11 cellular contexts compared by ENCODE assay signal in genomic region chr1:44786841-44787426, GRCh38. TPM values are rescaled to one million over a fixed set of nuclear protein-coding genes. Genes with fewer than 3 reads are reported as not detected.
DNase-seq lines count a peak whose midpoint lies in the region; ATAC-seq, FAIRE-seq and TF ChIP-seq lines count a peak whose summit lies in the region.
"Had no signal": no experiment of that assay in that cellular context is flagged by ENCODE, and none has a peak within 500 bp of the region (broad histone marks: within the 10 kb centered on the region; RNA-seq: fewer than 3 reads in every experiment).

No MANE protein-coding gene starts in this region.

- no peak for TF ChIP-seq EP300 in H1 (IDR thresholded peaks at IDR 0.05; ENCODE audit: borderline replicate concordance in 1 of 2, low read depth in 2 of 2, low read length in 2 of 2)

- no peak overlapping the region for H3K4ac ChIP-seq in H1 (replicated peaks; ENCODE audit: insufficient read length, low read depth, low read length)

- peak overlapping the region; percentile 90 for H4K91ac ChIP-seq in H1 (replicated peaks; ENCODE audit: insufficient read length, low read length)

- H2BK20ac ChIP-seq in H1 (ENCODE audit: low read length), result 0 out of 2 replicates have a peak overlapping the region, but pooled peaks have one; percentile 75

- peaks cover 22 to 34% (median 28%) of the 10 kb centered on the region in 4 donors for H3K4me1 Mint-ChIP-seq in CD4-positive, alpha-beta memory T cell
- H3K4me1 Mint-ChIP-seq in progenitor cell of endocrine pancreas (ENCODE audit: low read depth), result peaks cover 22% of the 10 kb centered on the region

- FAIRE-seq in H1 (lab: Jason Lieb, UNC), result no peak

- no peak overlapping the region; the same call in 1 of the 2 replicates for H4K8ac ChIP-seq in H1 (ENCODE audit: extremely low read depth, insufficient read depth, low read length)

- no peaks in the 10 kb centered on the region for H3K9me3 ChIP-seq in CD4-positive, alpha-beta memory T cell (ENCODE audit: control insufficient read depth in 1 of 2, low read length in 2 of 2)
- H3K9me3 ChIP-seq in NT2/D1 (ENCODE audit: insufficient read depth, low read length) (no peaks in the 10 kb centered on the region), H1 (ENCODE audit: insufficient read depth in 2 of 2, low read depth in 1 of 2, low read length in 1 of 2) (no peaks in the 10 kb centered on the region), WERI-Rb-1 (ENCODE audit: severe bottlenecking) (no peaks in the 10 kb centered on the region)

- H2BK120ac ChIP-seq in H1 (replicated peaks; ENCODE audit: low read depth, low read length), result no peak overlapping the region

- H3K36me3 ChIP-seq in CD4-positive, alpha-beta memory T cell (ENCODE audit: insufficient read depth, low read length), result no peaks in the 10 kb centered on the region
- peaks cover 3% of the 10 kb centered on the region for H3K36me3 ChIP-seq in NT2/D1 (ENCODE audit: insufficient read depth, insufficient read length, low read length)
- no peaks in the 10 kb centered on the region for H3K36me3 ChIP-seq in H1 (ENCODE audit: control insufficient read depth in 2 of 4, insufficient read depth in 4 of 4, low read length in 3 of 4)
- H3K36me3 ChIP-seq in WERI-Rb-1, result peaks cover under 1% of the 10 kb centered on the region; the same call in 1 of the 2 replicates

- H3K27me3 ChIP-seq in CD4-positive, alpha-beta memory T cell (ENCODE audit: insufficient read depth, low read length), result no peaks in the 10 kb centered on the region
- H3K27me3 ChIP-seq in NT2/D1 (ENCODE audit: insufficient read depth, insufficient read length) (peaks cover 27% of the 10 kb centered on the region), H1 (replicated peaks in 1 of 4; ENCODE audit: control insufficient read depth in 3 of 4, extremely low read depth in 1 of 4, insufficient read depth in 3 of 4, low read length in 3 of 4) (peaks cover 0 to 7% (median 2%) of the 10 kb centered on the region in 4 experiments; a peak in 3 of 7 replicates), WERI-Rb-1 (ENCODE audit: insufficient read depth, low read depth, severe bottlenecking) (no peaks in the 10 kb centered on the region)

- H3K27ac Mint-ChIP-seq in CD4-positive, alpha-beta memory T cell, result peak overlapping the region; percentile 15 to 95 (median 87)
- H3K27ac Mint-ChIP-seq in progenitor cell of endocrine pancreas, result peak overlapping the region; percentile 94

- no peak overlapping the region for H3K56ac ChIP-seq in H1 (replicated peaks; ENCODE audit: insufficient read length, low read depth, low read length)

- peaks cover 39% of the 10 kb centered on the region for H3K4me1 ChIP-seq in CD4-positive, alpha-beta memory T cell (ENCODE audit: insufficient read depth, low read length)
- peaks cover 26% of the 10 kb centered on the region for H3K4me1 ChIP-seq in NT2/D1 (ENCODE audit: insufficient read depth, insufficient read length)
- peaks cover 4 to 18% (median 14%) of the 10 kb centered on the region in 4 experiments for H3K4me1 ChIP-seq in H1 (replicated peaks in 1 of 4; ENCODE audit: control insufficient read depth in 3 of 4, insufficient read depth in 4 of 4, low read length in 3 of 4)

- H3K14ac ChIP-seq in H1 (ENCODE audit: insufficient read length), result no peak overlapping the region

- 0 out of 2 replicates have a peak, but pooled peaks cover 2% of the 10 kb centered on the region for H3K79me1 ChIP-seq in H1 (ENCODE audit: low read depth, low read length)

- WGBS in H1 (ENCODE audit: extremely low coverage in 1 of 2, insufficient coverage in 1 of 2, insufficient read length in 1 of 2, insufficient replicate concordance in 2 of 2, low coverage in 1 of 2, low lambda C conversion rate in 2 of 2, missing lambda C conversion rate in 1 of 2), 2 experiments, result 84% methylated on average over 7 of the region's 9 CpGs; no CpG with 5 or more reads in 1 of the 2 experiments

- TF ChIP-seq CTCF in H1 (IDR thresholded peaks at IDR 0.05; ENCODE audit: control extremely low read depth in 1 of 3, insufficient read depth in 1 of 3, low read depth in 1 of 3, low read length in 3 of 3) (no peak), progenitor cell of endocrine pancreas (IDR thresholded peaks at IDR 0.05; ENCODE audit: unreplicated experiment) (no peak), WERI-Rb-1 (IDR thresholded peaks at IDR 0.05; ENCODE audit: low read depth, low read length) (no peak)

- no peak overlapping the region for H4K5ac ChIP-seq in H1 (ENCODE audit: insufficient read length, low read depth, low read length)

- no peak overlapping the region for H3K23ac ChIP-seq in H1 (ENCODE audit: insufficient read length)

- H3K36me3 Mint-ChIP-seq in CD4-positive, alpha-beta memory T cell, result peaks cover 0 to 5% of the 10 kb centered on the region in 2 donors
- no peaks in the 10 kb centered on the region for H3K36me3 Mint-ChIP-seq in progenitor cell of endocrine pancreas (ENCODE audit: insufficient read depth)

- peak overlapping the region; percentile 97 for H3K18ac ChIP-seq in H1 (ENCODE audit: extremely low read depth, low read length)

- TF ChIP-seq RAD21 in H1 (IDR thresholded peaks at IDR 0.05 in 1 of 2, conservative IDR thresholded peaks at IDR 0.05 in 1 of 2; ENCODE audit: low read depth in 2 of 2, low read length in 2 of 2), result no peak

- CTCF ChIA-PET in CD4-positive, alpha-beta memory T cell (lab: Charles Lee; ENCODE audit: partially characterized antibody), result interaction anchor here (0.7 to 9.2 kb wide), 13 partner anchors 10 to 515 kb away, joined by 3 to 75 read pairs (median 5); partner anchors contain the start of genes BTBD19, EIF2B3, HECTD3 and PLK3
- CTCF ChIA-PET in H1 (lab: Charles Lee; ENCODE audit: partially characterized antibody), result interaction anchor here (0.6 to 10.4 kb wide), 21 partner anchors 10 to 815 kb away, joined by 3 to 67 read pairs (median 6); partner anchors contain the start of genes BTBD19, DYNLT4, HECTD3 and PLK3

- H3K27ac ChIP-seq in CD4-positive, alpha-beta memory T cell (ENCODE audit: low read depth, low read length), result peak overlapping the region; percentile 53
- H3K27ac ChIP-seq in H1 (ENCODE audit: low read depth, low read length), result no peak overlapping the region
- no peak overlapping the region for H3K27ac ChIP-seq in WERI-Rb-1
- H3K27ac ChIP-seq: epithelial cell of prostate had no signal

- peak overlapping the region; percentile 64 to 74 for H3K4me2 ChIP-seq in H1 (ENCODE audit: insufficient read depth in 1 of 2, low read depth in 2 of 2, low read length in 2 of 2)

- H3K9me3 Mint-ChIP-seq in CD4-positive, alpha-beta memory T cell, result no peaks in the 10 kb centered on the region
- no peaks in the 10 kb centered on the region for H3K9me3 Mint-ChIP-seq in progenitor cell of endocrine pancreas (ENCODE audit: low read depth)

- H3K23me2 ChIP-seq in H1 (ENCODE audit: low read depth, low read length), result peaks cover 6% of the 10 kb centered on the region; the same call in 1 of the 2 replicates

- no peak overlapping the region for H2AFZ ChIP-seq in H1 (ENCODE audit: low read length)

- no peaks in the 10 kb centered on the region for H3K79me2 ChIP-seq in H1 (ENCODE audit: control insufficient read depth in 1 of 2, insufficient read depth in 2 of 2, low read length in 2 of 2)

- intact Hi-C loops in CD4-positive, alpha-beta memory T cell (cut with micrococcal nuclease), result loop anchor here (2.0 to 5.0 kb wide), 3 partner anchors 50 to 705 kb away; partner anchors contain the start of genes EIF2B3 and TESK2

- POLR2A ChIA-PET in CD4-positive, alpha-beta memory T cell (lab: Charles Lee; ENCODE audit: partially characterized antibody), result interaction anchor here (0.9 to 10.3 kb wide), 16 partner anchors 11 to 735 kb away, joined by 3 to 110 read pairs (median 14); partner anchors contain the start of genes BTBD19, DYNLT4, EIF2B3 and HECTD3
- POLR2A ChIA-PET in H1 (lab: Charles Lee; ENCODE audit: partially characterized antibody), result interaction anchor here (1.0 to 23.6 kb wide), 10 partner anchors 9 to 61 kb away, joined by 3 to 428 read pairs (median 20); partner anchors contain the start of genes BTBD19, DYNLT4, PLK3 and RNU5D-1

- no peak for DNase-seq in CD4-positive, alpha-beta memory T cell
- DNase-seq in NT2/D1 (ENCODE audit: low read depth, low spot score) (no peak), H1 (ENCODE audit: low read depth in 1 of 2, low spot score in 2 of 2) (no peak), progenitor cell of endocrine pancreas (ENCODE audit: low spot score, unreplicated experiment) (no peak), WERI-Rb-1 (no peak), activated gamma-delta T cell (lab: John Stamatoyannopoulos, UW) (no peak)
- DNase-seq: NCI-H1092, SIG-M5 had no signal

- no peak for ATAC-seq in HG02973 (IDR thresholded peaks at IDR 0.05; ENCODE audit: unreplicated experiment)
- no peak for ATAC-seq in HG03025 (IDR thresholded peaks at IDR 0.05; ENCODE audit: low FRiP score, unreplicated experiment)

- H3K27me3 Mint-ChIP-seq in CD4-positive, alpha-beta memory T cell, result no peaks in the 10 kb centered on the region
- H3K27me3 Mint-ChIP-seq in progenitor cell of endocrine pancreas, result peaks cover 4% of the 10 kb centered on the region

- TF ChIP-seq POLR2A in H1 (IDR thresholded peaks at IDR 0.05; ENCODE audit: control extremely low read depth in 1 of 2, low read depth in 2 of 2, low read length in 2 of 2), result no peak

- H2BK12ac ChIP-seq in H1 (ENCODE audit: low read depth, low read length), result peak overlapping the region; percentile 96; the same call in 1 of the 2 replicates

- H2AK5ac ChIP-seq in H1 (ENCODE audit: low read depth, low read length), result no peak overlapping the region

- no peaks in the 10 kb centered on the region for H4K20me1 ChIP-seq in H1 (replicated peaks in 1 of 2; ENCODE audit: control insufficient read depth in 1 of 2, insufficient read depth in 2 of 2, low read length in 2 of 2)

- peak overlapping the region; percentile 99 for H2BK15ac ChIP-seq in H1 (ENCODE audit: low read length)

- peak overlapping the region; percentile 52 to 68 for H3K4me3 ChIP-seq in CD4-positive, alpha-beta memory T cell (ENCODE audit: low read length in 2 of 2)
- H3K4me3 ChIP-seq in NT2/D1 (ENCODE audit: insufficient read length, low read depth), result peak overlapping the region; percentile 48
- peak overlapping the region; percentile 17 to 58 (median 46); a peak in 7 of 8 replicates for H3K4me3 ChIP-seq in H1 (ENCODE audit: extremely low read depth in 1 of 4, insufficient read depth in 2 of 4, low read depth in 3 of 4, low read length in 4 of 4)
- no peak overlapping the region for H3K4me3 ChIP-seq in WERI-Rb-1 (ENCODE audit: low read depth, low read length)

- peak overlapping the region in 7 of 8 donors; percentile 75 to 83 (median 82) for H3K4me3 Mint-ChIP-seq in CD4-positive, alpha-beta memory T cell
- peak overlapping the region; percentile 62 for H3K4me3 Mint-ChIP-seq in progenitor cell of endocrine pancreas (ENCODE audit: low read depth)

- H2BK5ac ChIP-seq in H1 (ENCODE audit: low read depth, low read length), result peak overlapping the region; percentile 60; the same call in 1 of the 2 replicates

- peak overlapping the region; percentile 83 for H3K9ac ChIP-seq in NT2/D1 (ENCODE audit: insufficient read length, low read depth)
- peak overlapping the region in 2 of 4 experiments; percentile 17 to 45; a peak in 1 of 7 replicates for H3K9ac ChIP-seq in H1 (replicated peaks in 1 of 4; ENCODE audit: extremely low read depth in 1 of 4, low read depth in 3 of 4, low read length in 3 of 4)

RNA-seq across cellular contexts. Expression of gene BEST4, which starts 1.0 kb away (rescaled TPM):
- total RNA-seq in CD4-positive, alpha-beta memory T cell, result 1 to 10 TPM; 1.2 to 1.6 TPM
- polyA plus RNA-seq in CD4-positive, alpha-beta memory T cell, result under 1 TPM in 1 of 2 donors, not detected in 1; 0.20 TPM
- total RNA-seq in H1 (2021; fragmentation: NEBNext Ultra II Directional; extraction: Animal tissue kit (Norgen Biotek cat#: 25700)), result 0.80 and 1.4 TPM in 2 replicates
- 0.76 and 0.86 TPM in 2 replicates for polyA plus RNA-seq in H1 (2011; rRNA removed)
- polyA plus RNA-seq in H1 (2011; cell fraction: cytosol; rRNA removed), result 1.1 TPM
- 1.6 TPM for polyA plus RNA-seq in H1 (2011; cell fraction: nucleus; rRNA removed)
- polyA plus RNA-seq in H1 (2012, experiment 1 of 2), result 1.1 to 1.7 TPM (median 1.3 TPM) in 4 replicates
- polyA plus RNA-seq in H1 (2012, experiment 2 of 2), result 0.97 TPM
- polyA plus RNA-seq in H1 (2013, experiment 1 of 2), result 0.95 TPM
- 0.72 TPM for polyA plus RNA-seq in H1 (2013, experiment 2 of 2)
- 0.24 and 0.25 TPM in 2 replicates for polyA minus RNA-seq in H1 (2011; rRNA and poly(A)+ RNA removed)
- not detected for polyA minus RNA-seq in H1 (2011; cell fraction: cytosol; rRNA and poly(A)+ RNA removed)
- 0.90 TPM for polyA minus RNA-seq in H1 (2011; cell fraction: nucleus; rRNA and poly(A)+ RNA removed)
- 2.1 and 2.4 TPM in 2 replicates for total RNA-seq in progenitor cell of endocrine pancreas

RNA-seq across cellular contexts. Expression of gene RPS8, which starts 11.6 kb away (rescaled TPM):
- 1,000 to 10,000 TPM; 2,728 to 2,811 TPM for total RNA-seq in CD4-positive, alpha-beta memory T cell
- polyA plus RNA-seq in CD4-positive, alpha-beta memory T cell, result 1,000 to 10,000 TPM in 1 of 2 donors, 100 to 1,000 TPM in 1; 778 to 1,323 TPM
- total RNA-seq in H1 (2021; fragmentation: NEBNext Ultra II Directional; extraction: Animal tissue kit (Norgen Biotek cat#: 25700)), result 2,387 and 2,407 TPM in 2 replicates
- polyA plus RNA-seq in H1 (2011; rRNA removed), result 2,239 and 2,261 TPM in 2 replicates
- 3,193 TPM for polyA plus RNA-seq in H1 (2011; cell fraction: cytosol; rRNA removed)
- polyA plus RNA-seq in H1 (2011; cell fraction: nucleus; rRNA removed), result 1,937 TPM
- polyA plus RNA-seq in H1 (2012, experiment 1 of 2), result 2,656 to 3,207 TPM (median 2,890 TPM) in 4 replicates
- polyA plus RNA-seq in H1 (2012, experiment 2 of 2), result 2,335 TPM
- polyA plus RNA-seq in H1 (2013, experiment 1 of 2), result 6,208 TPM
- 6,380 TPM for polyA plus RNA-seq in H1 (2013, experiment 2 of 2)
- 576 and 640 TPM in 2 replicates for polyA minus RNA-seq in H1 (2011; rRNA and poly(A)+ RNA removed)
- 767 TPM for polyA minus RNA-seq in H1 (2011; cell fraction: cytosol; rRNA and poly(A)+ RNA removed)
- polyA minus RNA-seq in H1 (2011; cell fraction: nucleus; rRNA and poly(A)+ RNA removed), result 598 TPM
- 1,808 and 1,842 TPM in 2 replicates for total RNA-seq in progenitor cell of endocrine pancreas

RNA-seq across cellular contexts. Expression of gene PLK3, which starts 13.2 kb away (rescaled TPM):
- total RNA-seq in CD4-positive, alpha-beta memory T cell, result 100 to 1,000 TPM; 151 to 153 TPM
- 10 to 100 TPM; 37.3 to 43.7 TPM for polyA plus RNA-seq in CD4-positive, alpha-beta memory T cell
- total RNA-seq in H1 (2021; fragmentation: NEBNext Ultra II Directional; extraction: Animal tissue kit (Norgen Biotek cat#: 25700)), result 7.9 and 9.7 TPM in 2 replicates
- 12.3 and 21.9 TPM in 2 replicates for polyA plus RNA-seq in H1 (2011; rRNA removed)
- 10.6 TPM for polyA plus RNA-seq in H1 (2011; cell fraction: cytosol; rRNA removed)
- 64.2 TPM for polyA plus RNA-seq in H1 (2011; cell fraction: nucleus; rRNA removed)
- polyA plus RNA-seq in H1 (2012, experiment 1 of 2), result 4.9 to 9.1 TPM (median 8.2 TPM) in 4 replicates
- 6.9 TPM for polyA plus RNA-seq in H1 (2012, experiment 2 of 2)
- 7.1 TPM for polyA plus RNA-seq in H1 (2013, experiment 1 of 2)
- polyA plus RNA-seq in H1 (2013, experiment 2 of 2), result 6.4 TPM
- 5.2 and 7.1 TPM in 2 replicates for polyA minus RNA-seq in H1 (2011; rRNA and poly(A)+ RNA removed)
- 3.7 TPM for polyA minus RNA-seq in H1 (2011; cell fraction: cytosol; rRNA and poly(A)+ RNA removed)
- 18.2 TPM for polyA minus RNA-seq in H1 (2011; cell fraction: nucleus; rRNA and poly(A)+ RNA removed)
- 11.8 and 13.3 TPM in 2 replicates for total RNA-seq in progenitor cell of endocrine pancreas

RNA-seq across cellular contexts. Expression of gene DYNLT4, which starts 20.2 kb away (rescaled TPM):
- under 1 TPM in 1 of 2 experiments, not detected in 1; 0.47 TPM for total RNA-seq in CD4-positive, alpha-beta memory T cell
- polyA plus RNA-seq in CD4-positive, alpha-beta memory T cell, result 1 to 10 TPM; 1.0 to 1.6 TPM
- total RNA-seq in H1 (2021; fragmentation: NEBNext Ultra II Directional; extraction: Animal tissue kit (Norgen Biotek cat#: 25700)), result not detected in 2 replicates
- 0.19 and 0.29 TPM in 2 replicates for polyA plus RNA-seq in H1 (2011; rRNA removed)
- polyA plus RNA-seq in H1 (2011; cell fraction: cytosol; rRNA removed), result 0.16 TPM
- not detected for polyA plus RNA-seq in H1 (2011; cell fraction: nucleus; rRNA removed)
- not detected in 4 replicates for polyA plus RNA-seq in H1 (2012, experiment 1 of 2)
- not detected for polyA plus RNA-seq in H1 (2012, experiment 2 of 2)
- not detected for polyA plus RNA-seq in H1 (2013, experiment 1 of 2)
- not detected for polyA plus RNA-seq in H1 (2013, experiment 2 of 2)
- not detected in 2 replicates for polyA minus RNA-seq in H1 (2011; rRNA and poly(A)+ RNA removed)
- polyA minus RNA-seq in H1 (2011; cell fraction: cytosol; rRNA and poly(A)+ RNA removed), result not detected
- polyA minus RNA-seq in H1 (2011; cell fraction: nucleus; rRNA and poly(A)+ RNA removed), result 4.1 TPM
- total RNA-seq in progenitor cell of endocrine pancreas, result 0.55 and 0.79 TPM in 2 replicates

RNA-seq across cellular contexts. Expression of gene BTBD19, which starts 21.4 kb away (rescaled TPM):
- total RNA-seq in CD4-positive, alpha-beta memory T cell, result 10 to 100 TPM; 14.8 to 16.8 TPM
- under 1 TPM; 0.25 to 0.26 TPM for polyA plus RNA-seq in CD4-positive, alpha-beta memory T cell
- total RNA-seq in H1 (2021; fragmentation: NEBNext Ultra II Directional; extraction: Animal tissue kit (Norgen Biotek cat#: 25700)), result 1.1 and 1.5 TPM in 2 replicates
- polyA plus RNA-seq in H1 (2011; rRNA removed), result 1.1 and 1.6 TPM in 2 replicates
- 0.80 TPM for polyA plus RNA-seq in H1 (2011; cell fraction: cytosol; rRNA removed)
- polyA plus RNA-seq in H1 (2011; cell fraction: nucleus; rRNA removed), result 3.9 TPM
- 0.54 to 1.00 TPM (median 0.66 TPM) in 4 replicates for polyA plus RNA-seq in H1 (2012, experiment 1 of 2)
- polyA plus RNA-seq in H1 (2012, experiment 2 of 2), result 0.52 TPM
- polyA plus RNA-seq in H1 (2013, experiment 1 of 2), result 1.4 TPM
- polyA plus RNA-seq in H1 (2013, experiment 2 of 2), result 1.1 TPM
- 0.39 and 1.0 TPM in 2 replicates for polyA minus RNA-seq in H1 (2011; rRNA and poly(A)+ RNA removed)
- 1.1 TPM for polyA minus RNA-seq in H1 (2011; cell fraction: cytosol; rRNA and poly(A)+ RNA removed)
- 2.0 TPM for polyA minus RNA-seq in H1 (2011; cell fraction: nucleus; rRNA and poly(A)+ RNA removed)
- total RNA-seq in progenitor cell of endocrine pancreas, result 26.7 and 27.5 TPM in 2 replicates

Comparison
In these comparisons a context has a peak if more than half of its experiments do, and no peak if none do; other contexts are left out.
1. RNA of gene PLK3, which starts 13.2 kb away (total RNA-seq): 151 to 153 TPM in CD4-positive, alpha-beta memory T cell; 11.8 to 13.3 TPM in progenitor cell of endocrine pancreas and 7.9 to 9.7 TPM in H1; every median in the first group is over 10 times any median in the second.